29 cellular contexts compared by ENCODE assay signal in genomic region chr4:125084608-125085007, GRCh38.
"Had no signal": no experiment of that assay in that cellular context is flagged by ENCODE, and none has a peak within 500 bp of the region (broad histone marks: within the 10 kb centered on the region; RNA-seq: fewer than 3 reads in every experiment).

No MANE protein-coding gene starts in this region.

- H3K36me3 ChIP-seq: brain microvascular endothelial cell, gastrocnemius medialis, right atrium auricular region, spleen, suprapubic skin, tibial artery, upper lobe of right lung had no signal

- H3K9ac ChIP-seq: parathyroid adenoma had no signal

- DNase-seq: activated B cell treated with CpG ODN at 0.5 μM for 24 hours; activated CD4-positive, alpha-beta T cell treated with anti-CD3 and anti-CD28 coated beads, Interleukin-2, amount 50 U/mL, for 1 hour; activated CD8-positive, alpha-beta T cell treated with anti-CD3 and anti-CD28 coated beads for 36 hours; activated gamma-delta T cell treated with Interleukin-2 at 50 U/mL for 16 hours; activated naive CD4-positive, alpha-beta T cell treated with anti-CD3 and anti-CD28 coated beads, Interleukin-2, amount 50 U/mL, for 16 hours; activated T-cell treated with anti-CD3 and anti-CD28 coated beads, Interleukin-2, amount 50 U/mL, for 4 hours; amniotic stem cell; brain microvascular endothelial cell; central memory CD4-positive, alpha-beta T cell; effector CD4-positive, alpha-beta T cell; erythroblast; gastrocnemius medialis; islet precursor cell; left cardiac atrium; left ventricle myocardium superior; naive B cell; nucleus accumbens; psoas muscle; spleen; stimulated activated naive CD4-positive, alpha-beta T cell; T-helper 2 cell; tibial artery; upper lobe of right lung had no signal

- H2AFZ ChIP-seq: hepatocyte, parathyroid adenoma had no signal

- H3K27ac ChIP-seq: brain microvascular endothelial cell, gastrocnemius medialis, hepatocyte, parathyroid adenoma, psoas muscle, right atrium auricular region, spleen, suprapubic skin, tibial artery, upper lobe of right lung had no signal

- H3K4me1 ChIP-seq: gastrocnemius medialis, parathyroid adenoma, psoas muscle, right atrium auricular region, spleen, tibial artery, upper lobe of right lung had no signal

- H3K4me2 ChIP-seq: hepatocyte had no signal

- H3K4me3 ChIP-seq: gastrocnemius medialis, hepatocyte, psoas muscle, right atrium auricular region, spleen, suprapubic skin, tibial artery, upper lobe of right lung had no signal

- H3K9me3 ChIP-seq: gastrocnemius medialis, psoas muscle, right atrium auricular region, spleen, suprapubic skin, tibial artery, upper lobe of right lung had no signal

- FAIRE-seq: astrocyte, endometrium had no signal

- H3K27me3 ChIP-seq: brain microvascular endothelial cell, gastrocnemius medialis, hepatocyte, right atrium auricular region, spleen, suprapubic skin, tibial artery, upper lobe of right lung had no signal

- H3K79me2 ChIP-seq: hepatocyte, parathyroid adenoma had no signal
